19 cellular contexts compared by ENCODE assay signal in the genomic region with DNA sequence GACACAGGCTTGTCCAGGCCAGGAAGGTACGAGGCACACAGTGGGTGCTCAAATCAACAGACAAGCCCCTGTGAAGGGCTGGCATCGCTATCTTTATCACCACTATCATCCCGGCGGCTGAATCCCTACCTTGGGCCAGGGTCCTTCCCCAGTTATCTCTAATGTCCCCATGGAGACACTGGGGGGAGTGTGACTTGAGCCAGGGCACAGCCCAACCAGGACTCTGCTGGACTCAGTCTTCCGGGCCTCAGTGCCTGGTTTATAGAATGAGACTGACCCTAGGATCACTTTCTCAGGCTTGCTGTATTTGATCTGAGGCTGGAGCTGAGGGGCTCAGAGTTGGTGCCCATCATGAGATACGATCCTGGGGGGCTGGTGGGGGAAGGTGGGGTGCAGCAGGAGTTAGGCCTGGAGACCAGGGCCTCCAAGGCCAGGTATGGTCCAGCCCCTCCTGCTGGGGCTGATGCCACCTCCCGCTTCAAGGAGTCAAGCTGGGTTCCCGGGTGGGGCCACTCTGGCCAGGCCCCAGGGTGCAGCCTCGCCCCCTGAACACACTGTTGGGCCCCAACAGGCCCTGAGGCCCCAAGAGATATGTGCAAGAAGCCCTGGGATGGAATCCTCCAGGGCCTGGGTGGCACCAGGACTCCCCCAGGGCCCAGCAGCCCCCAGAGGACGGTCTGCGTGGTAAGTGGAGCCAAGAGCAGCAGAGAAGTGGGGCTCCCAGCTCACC. TPM values are rescaled to one million over a fixed set of nuclear protein-coding genes. Genes with fewer than 3 reads are reported as not detected.
"Had no signal": no experiment of that assay in that cellular context is flagged by ENCODE, and none has a peak within 500 bp of the region (broad histone marks: within the 10 kb centered on the region; RNA-seq: fewer than 3 reads in every experiment).

No MANE protein-coding gene starts in this region.

- H3K4me3 ChIP-seq: stomach, transverse colon had no signal

- H3K27ac ChIP-seq: foreskin keratinocyte, stomach, transverse colon had no signal

- H3K4me1 ChIP-seq: foreskin keratinocyte, stomach, transverse colon had no signal

- H3K4me3 Mint-ChIP-seq: activated CD4-positive, alpha-beta memory T cell treated with anti-CD3 and anti-CD28 coated beads for 36 hours; memory B cell; naive B cell; neural crest cell; stimulated activated memory B cell treated with anti-CD40 and anti-IgM and Interleukin-4, amounts not matched to agents 10 μg/mL and 1 μg/mL and 100 μg/mL, for 72 hours had no signal

- H3K9me3 Mint-ChIP-seq: memory B cell; neural crest cell; stimulated activated memory B cell treated with anti-CD40 and anti-IgM and Interleukin-4, amounts not matched to agents 10 μg/mL and 1 μg/mL and 100 μg/mL, for 72 hours had no signal

- H3K9me3 ChIP-seq: transverse colon had no signal

- DNase-seq: activated CD4-positive, alpha-beta memory T cell treated with anti-CD3 and anti-CD28 coated beads for 36 hours; activated CD4-positive, alpha-beta T cell treated with anti-CD3 and anti-CD28 coated beads for 48 hours; activated naive CD4-positive, alpha-beta T cell treated with Interleukin-2 at 50 U/mL for 16 hours; activated T-cell treated with anti-CD3 and anti-CD28 coated beads, Interleukin-2, amount 50 U/mL, for 48 hours; amygdala; caudate nucleus; dermis blood vessel endothelial cell; effector CD8-positive, alpha-beta T cell; foreskin keratinocyte; hippocampal formation; naive B cell; stimulated activated CD4-positive, alpha-beta T cell treated with anti-CD3 and anti-CD28 coated beads, Interleukin-2, amount 100 ng/mL, for 24 hours; stomach; transverse colon had no signal

- H3K36me3 Mint-ChIP-seq: activated CD4-positive, alpha-beta memory T cell treated with anti-CD3 and anti-CD28 coated beads for 36 hours; memory B cell; naive B cell; stimulated activated memory B cell treated with anti-CD40 and anti-IgM and Interleukin-4, amounts not matched to agents 10 μg/mL and 1 μg/mL and 100 μg/mL, for 72 hours had no signal

- ATAC-seq: foreskin keratinocyte; stimulated activated memory B cell treated with anti-CD40 and anti-IgM and Interleukin-4, amounts not matched to agents 10 μg/mL and 1 μg/mL and 100 μg/mL, for 72 hours had no signal

- H3K36me3 ChIP-seq: stomach, transverse colon had no signal

- H3K27ac Mint-ChIP-seq: activated CD4-positive, alpha-beta memory T cell treated with anti-CD3 and anti-CD28 coated beads for 36 hours; memory B cell; naive B cell; progenitor cell of endocrine pancreas; stimulated activated memory B cell treated with anti-CD40 and anti-IgM and Interleukin-4, amounts not matched to agents 10 μg/mL and 1 μg/mL and 100 μg/mL, for 72 hours had no signal

RNA-seq across cellular contexts. Expression of gene BEGAIN, which starts 11.8 kb away (rescaled TPM):
- total RNA-seq: glomerular endothelial cell had no signal
